19 cellular contexts compared by ENCODE assay signal in genomic region chr10:9296206-9296605, GRCh38.
DNase-seq lines count a peak whose midpoint lies in the region; ATAC-seq lines count a peak whose summit lies in the region.
"Had no signal": no experiment of that assay in that cellular context is flagged by ENCODE, and none has a peak within 500 bp of the region (broad histone marks: within the 10 kb centered on the region; RNA-seq: fewer than 3 reads in every experiment).

No MANE protein-coding gene starts in this region.

- H3F3A ChIP-seq in GM23248 (ENCODE audit: insufficient read depth): no peaks in the 10 kb centered on the region

- in situ Hi-C loops in GM23248 (cut with MboI): no loop called here

- no peak overlapping the region for H3K4me2 ChIP-seq in GM23248 (ENCODE audit: unreplicated experiment)
- H3K4me2 ChIP-seq: BLaER1 had no signal

- H3K4me1 ChIP-seq in GM23248 (ENCODE audit: insufficient read depth): 0 out of 2 replicates have a peak, but pooled peaks cover 6% of the 10 kb centered on the region
- H3K4me1 ChIP-seq: BLaER1 had no signal

- no peaks in the 10 kb centered on the region for H3K36me3 ChIP-seq in GM23248 (ENCODE audit: low read depth)
- H3K36me3 ChIP-seq: BLaER1 had no signal

- H3K27ac ChIP-seq in GM23248: no peak overlapping the region
- H3K27ac ChIP-seq: BLaER1 had no signal

- no peak overlapping the region for H2AFZ ChIP-seq in GM23248

- H3K27me3 ChIP-seq in GM23248 (replicated peaks; ENCODE audit: insufficient read depth): no peaks in the 10 kb centered on the region
- H3K27me3 ChIP-seq: BLaER1 had no signal

- 18 to 25% methylated on average over 3 of the region's 3 CpGs for WGBS in GM23248 (ENCODE audit: low coverage in 1 of 2, low lambda C conversion rate in 2 of 2, missing lambda C conversion rate in 2 of 2), 2 experiments

- no peaks in the 10 kb centered on the region for H3K79me2 ChIP-seq in GM23248 (ENCODE audit: insufficient read depth)

- no peaks in the 10 kb centered on the region for H3K9me2 ChIP-seq in GM23248 (ENCODE audit: insufficient read depth)

- ATAC-seq in HG02870 (IDR thresholded peaks at IDR 0.05; ENCODE audit: unreplicated experiment): no peak
- ATAC-seq in GM18907 (IDR thresholded peaks at IDR 0.05; ENCODE audit: unreplicated experiment): no peak
- ATAC-seq: HCT116, PC-3 had no signal

- H3K4me3 ChIP-seq in GM23248: no peak overlapping the region
- H3K4me3 ChIP-seq: BLaER1 had no signal

- H3K9ac ChIP-seq in GM23248: no peak overlapping the region
- H3K9ac ChIP-seq: BLaER1 had no signal

- H3K9me3 ChIP-seq in GM23248 (ENCODE audit: low read depth): no peaks in the 10 kb centered on the region
- H3K9me3 ChIP-seq: BLaER1 had no signal

- DNase-seq in GM23248 (peak; percentile 57), LoVo (ENCODE audit: low spot score) (peak; percentile 30), astrocyte of the hippocampus (ENCODE audit: low read depth, low spot score) (peak; percentile 8), stromal cell of bone marrow (ENCODE audit: low read depth) (peak; percentile 57), NCI-H748 treated with DMSO at 0.1 percent for 48 hours (lab: John Stamatoyannopoulos, UW) (no peak), GDM1 (lab: John Stamatoyannopoulos, UW) (no peak)
- DNase-seq: CD8-positive, alpha-beta memory T cell; DND-41; Karpas-422; NCI-H1417; NCI-H187 treated with DMSO at 0.1 percent for 48 hours; NCI-H446; NCI-H774; PC-3; SW 1271 had no signal

- no peaks in the 10 kb centered on the region for H4K20me1 ChIP-seq in GM23248 (ENCODE audit: insufficient read depth)
- H4K20me1 ChIP-seq: BLaER1 had no signal

Comparison
In these comparisons a context has a peak if more than half of its experiments do, and no peak if none do; other contexts are left out.
1. DNase-seq: peak in GM23248 (single experiment), LoVo (single experiment), astrocyte of the hippocampus (single experiment) and stromal cell of bone marrow (single experiment); none in NCI-H748 treated with DMSO at 0.1 percent for 48 hours (single experiment) and GDM1 (single experiment).